In the genomic region with DNA sequence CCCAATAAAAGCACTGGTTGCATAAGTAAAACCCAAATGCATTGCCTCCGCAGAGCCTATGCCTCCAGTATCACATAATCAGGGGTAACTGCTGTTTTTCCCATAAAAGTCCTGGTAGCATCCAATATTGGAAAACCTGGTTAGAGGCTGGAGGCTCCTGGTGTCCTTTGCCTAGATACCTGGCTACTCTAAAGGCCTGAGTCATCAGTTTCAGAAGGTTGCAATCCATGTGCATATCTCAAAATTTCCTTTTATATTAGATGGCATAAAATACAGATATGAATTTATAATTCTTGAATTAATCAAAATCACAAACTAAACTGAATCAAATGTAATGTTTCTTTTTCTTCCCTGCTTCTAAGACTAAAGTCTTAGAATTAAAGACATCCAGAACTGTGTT, we compare ENCODE assay signal across 21 cellular contexts.
"Had no signal": no experiment of that assay in that cellular context is flagged by ENCODE, and none has a peak within 500 bp of the region (broad histone marks: within the 10 kb centered on the region; RNA-seq: fewer than 3 reads in every experiment).

No MANE protein-coding gene starts in this region.

- H3K36me3 ChIP-seq: SJSA1 had no signal

- H3K4me1 ChIP-seq: SJSA1 had no signal

- FAIRE-seq: RCC 7860 had no signal

- H3K4me3 ChIP-seq: SJSA1, SK-N-MC had no signal

- DNase-seq: Karpas-422, KG1, MM.1S, NCI-H1092 treated with DMSO at 0.1 percent for 48 hours, NCI-H1436, NCI-H187, NCI-H2029, NCI-H2081 treated with DMSO at 0.1 percent for 48 hours, NCI-H2171, NCI-H226, NCI-H446, NCI-H510A, NCI-H524 treated with DMSO at 0.1 percent for 48 hours, NCI-H69, NCI-H774, Right ventricle myocardium superior, RPMI8226, SIG-M5 had no signal

- H3K9me3 ChIP-seq: SJSA1 had no signal

- H3K27me3 ChIP-seq: SJSA1 had no signal

- H3K27ac ChIP-seq: SJSA1, SK-N-MC had no signal
